In genomic region chr6:4399656-4400055, GRCh38 we compare ENCODE assay signal across 26 cellular contexts.
DNase-seq lines count a peak whose midpoint lies in the region; ATAC-seq, FAIRE-seq and TF ChIP-seq lines count a peak whose summit lies in the region.
"Had no signal": no experiment of that assay in that cellular context is flagged by ENCODE, and none has a peak within 500 bp of the region (broad histone marks: within the 10 kb centered on the region; RNA-seq: fewer than 3 reads in every experiment).

No MANE protein-coding gene starts in this region.

- H3K27ac ChIP-seq in heart left ventricle (peak overlapping the region in 1 of 12 donors; percentile 22), K562 (ENCODE audit: extremely low read depth, low read depth, low read length) (no peak overlapping the region), neuronal stem cell (replicated peaks; ENCODE audit: low read length) (no peak overlapping the region), skeletal muscle tissue (ENCODE audit: low read depth, low read length) (peak overlapping the region; percentile 36)
- H3K27ac ChIP-seq: 22Rv1; BLaER1 treated with 17β-estradiol and CSF1 and Interleukin-3, amounts not matched to agents 10 nM and 100 nM had no signal

- no peak overlapping the region for H2BK12ac ChIP-seq in neuronal stem cell (ENCODE audit: low read length)

- TF ChIP-seq EP300 in K562 (IDR thresholded peaks at IDR 0.05; ENCODE audit: low read length) = peak; percentile 16; the same call in 1 of the 2 replicates

- H3K79me1 ChIP-seq in neuronal stem cell (ENCODE audit: low read depth, low read length) = no peaks in the 10 kb centered on the region

- no peak overlapping the region for H2BK5ac ChIP-seq in neuronal stem cell (ENCODE audit: low read length)

- H4K8ac ChIP-seq in neuronal stem cell (ENCODE audit: low read depth, low read length) = no peak overlapping the region

- in situ Hi-C loops in K562 (cut with MboI) = no loop called here

- H2AK5ac ChIP-seq in neuronal stem cell (ENCODE audit: low read depth, low read length) = no peak overlapping the region

- no peak overlapping the region for H4K91ac ChIP-seq in neuronal stem cell (ENCODE audit: low read depth, low read length, poor library complexity)

- ATAC-seq in left ventricle myocardium superior = no peak
- no peak for ATAC-seq in heart left ventricle
- ATAC-seq in K562 = peak; percentile 38; the same call in 1 of the 3 replicates

- H2BK15ac ChIP-seq in neuronal stem cell (ENCODE audit: low read length) = no peak overlapping the region

- H2AFZ ChIP-seq in K562 (ENCODE audit: low read depth, low read length) (no peak overlapping the region), neuronal stem cell (ENCODE audit: low read length) (no peak overlapping the region)

- no peaks in the 10 kb centered on the region for H3K27me3 ChIP-seq in heart left ventricle
- peaks cover 14 to 45% of the 10 kb centered on the region in 2 experiments for H3K27me3 ChIP-seq in K562 (ENCODE audit: control insufficient read depth in 2 of 2, insufficient read depth in 2 of 2, low read length in 2 of 2)
- no peaks in the 10 kb centered on the region for H3K27me3 ChIP-seq in neuronal stem cell (ENCODE audit: control insufficient read depth in 3 of 3, insufficient read depth in 3 of 3, low read depth in 1 of 3, low read length in 3 of 3)
- H3K27me3 ChIP-seq in skeletal muscle tissue (ENCODE audit: control insufficient read depth in 3 of 3, insufficient read depth in 3 of 3, low read length in 3 of 3) = no peaks in the 10 kb centered on the region
- H3K27me3 ChIP-seq: BE2C; BLaER1 treated with 17β-estradiol and CSF1 and Interleukin-3, amounts not matched to agents 10 nM and 100 nM had no signal

- no peak for TF ChIP-seq RAD21 in K562 (CRISPR knock-in tag; conservative IDR thresholded peaks at IDR 0.05 in 1 of 2, IDR thresholded peaks at IDR 0.05 in 1 of 2)

- H3K4me1 ChIP-seq in heart left ventricle (peaks cover 6 to 56% (median 21%) of the 10 kb centered on the region in 12 donors), K562 (replicated peaks in 1 of 2; ENCODE audit: control insufficient read depth in 2 of 2, insufficient read depth in 2 of 2, low read length in 2 of 2) (peaks cover 3 to 4% of the 10 kb centered on the region in 2 experiments; a peak in 3 of 5 replicates), neuronal stem cell (ENCODE audit: control insufficient read depth in 2 of 2, insufficient read depth in 1 of 2, low read depth in 1 of 2, low read length in 2 of 2) (no peaks in the 10 kb centered on the region), skeletal muscle tissue (ENCODE audit: control insufficient read depth in 3 of 3, insufficient read depth in 3 of 3, low read length in 3 of 3) (peaks cover 38 to 45% (median 40%) of the 10 kb centered on the region in 3 donors)
- H3K4me1 ChIP-seq: BE2C had no signal

- CTCF ChIA-PET in K562 (lab: Yijun Ruan, JAX; ENCODE audit: low intra/inter-chr PET ratio) = no interaction called here

- H3K9ac ChIP-seq in K562 (ENCODE audit: insufficient read depth in 1 of 2, low read depth in 2 of 2, low read length in 2 of 2) (no peak overlapping the region), neuronal stem cell (ENCODE audit: low read depth, low read length, poor library complexity) (no peak overlapping the region), skeletal muscle tissue (ENCODE audit: low read depth in 1 of 3, low read length in 3 of 3) (no peak overlapping the region)
- H3K9ac ChIP-seq: BLaER1 treated with 17β-estradiol and CSF1 and Interleukin-3, amounts not matched to agents 10 nM and 100 nM had no signal

- H3K23ac ChIP-seq in neuronal stem cell (ENCODE audit: low read depth, low read length, poor library complexity) = no peak overlapping the region

- peak; percentile 22 for DNase-seq in left ventricle myocardium superior
- no peak for DNase-seq in heart left ventricle
- DNase-seq in K562 (ENCODE audit: extremely low read depth in 1 of 4, low spot score in 3 of 4) = no peak
- no peak for DNase-seq in neuronal stem cell (ENCODE audit: low spot score)
- DNase-seq in iPS-NIHi11 (ENCODE audit: low spot score) = no peak
- no peak for DNase-seq in GF-D8 (lab: John Stamatoyannopoulos, UW)
- no peak for DNase-seq in ecto neural progenitor cell (ENCODE audit: low spot score)
- DNase-seq: ACHN; AML-193; BE2C; CD4-positive, alpha-beta T cell; CD8-positive, alpha-beta memory T cell; DMS 273 treated with DMSO at 0.1 percent for 48 hours; DMS79; EL; GDM1; GOT3; H7; HCEC 1CT had no signal

- TF ChIP-seq CTCF in heart left ventricle (IDR thresholded peaks at IDR 0.05) (no peak), K562 (IDR thresholded peaks at IDR 0.05 in 2 of 3, conservative IDR thresholded peaks at IDR 0.05 in 1 of 3; ENCODE audit: insufficient read depth in 2 of 3, low read depth in 1 of 3, low read length in 3 of 3) (no peak)

- no peaks in the 10 kb centered on the region for H3K79me2 ChIP-seq in K562 (ENCODE audit: control insufficient read depth, insufficient read depth, low read length)

- H3K4me2 ChIP-seq in K562 (ENCODE audit: insufficient read depth, low read length) (no peak overlapping the region), neuronal stem cell (ENCODE audit: insufficient read depth, low read length, poor library complexity, severe bottlenecking) (no peak overlapping the region)
- H3K4me2 ChIP-seq: BLaER1 treated with 17β-estradiol and CSF1 and Interleukin-3, amounts not matched to agents 10 nM and 100 nM had no signal

- POLR2A ChIA-PET in K562 (lab: Yijun Ruan, JAX) = interaction anchor here (0.6 to 1.0 kb wide), 3 partner anchors 11 to 138 kb away, joined by 3 to 5 read pairs (median 4); no protein-coding TSS in a partner anchor

- intact Hi-C loops in left ventricle myocardium superior (cut with micrococcal nuclease) (no loop called here), heart left ventricle (cut with DNase I) (loop anchor here in 3 of 10 donors (5.0 to 10.0 kb wide), 3 partner anchors 42 to 52 kb away; no protein-coding TSS in a partner anchor), K562 (cut with micrococcal nuclease) (no loop called here)

- H3K4me3 ChIP-seq in heart left ventricle (no peak overlapping the region), K562 (no peak overlapping the region), neuronal stem cell (ENCODE audit: low read length in 2 of 2) (no peak overlapping the region), skeletal muscle tissue (ENCODE audit: low read length in 3 of 3) (no peak overlapping the region)
- H3K4me3 ChIP-seq: BLaER1 treated with 17β-estradiol and CSF1 and Interleukin-3, amounts not matched to agents 10 nM and 100 nM had no signal

- H3K18ac ChIP-seq in neuronal stem cell (ENCODE audit: low read length) = peak overlapping the region; percentile 39

- TF ChIP-seq POLR2A in heart left ventricle (IDR thresholded peaks at IDR 0.05) (no peak), K562 (conservative IDR thresholded peaks at IDR 0.05) (no peak)

- H2BK120ac ChIP-seq in neuronal stem cell (ENCODE audit: low read depth, low read length) = no peak overlapping the region

- WGBS in heart left ventricle, 4 donors = 60 to 77% (median 72%) methylated on average over 2 of the region's 2 CpGs
- 0% methylated on average over 2 of the region's 2 CpGs for WGBS in K562 (ENCODE audit: insufficient coverage, low coverage, missing lambda C conversion rate)
- no CpG with 5 or more reads among the region's 2 CpGs for WGBS in neuronal stem cell (ENCODE audit: extremely low coverage in 2 of 2, insufficient read length in 2 of 2, insufficient replicate concordance in 1 of 2), 2 donors

- no peak overlapping the region for H3K14ac ChIP-seq in neuronal stem cell (ENCODE audit: low read length)

- no TSS peak for BruUV-seq in K562 (replicated peaks; lab: Mats Ljungman, UMichigan)

- FAIRE-seq in K562 (lab: Jason Lieb, UNC) = no peak
- FAIRE-seq: A204.1, D721Med, GM12891, GM18507 had no signal

- H3K36me3 ChIP-seq in heart left ventricle (no peaks in the 10 kb centered on the region), K562 (ENCODE audit: control insufficient read depth, insufficient read depth, low read length) (no peaks in the 10 kb centered on the region), neuronal stem cell (replicated peaks in 1 of 2; ENCODE audit: control insufficient read depth in 2 of 2, insufficient read depth in 2 of 2, low read length in 2 of 2) (no peaks in the 10 kb centered on the region), skeletal muscle tissue (ENCODE audit: control insufficient read depth in 3 of 3, insufficient read depth in 3 of 3, low read length in 3 of 3) (no peaks in the 10 kb centered on the region)
- H3K36me3 ChIP-seq: BE2C; BLaER1 treated with 17β-estradiol and CSF1 and Interleukin-3, amounts not matched to agents 10 nM and 100 nM had no signal

- H3K4ac ChIP-seq in neuronal stem cell (ENCODE audit: low read length) = no peak overlapping the region

- no peaks in the 10 kb centered on the region for H4K20me1 ChIP-seq in K562 (replicated peaks; ENCODE audit: control insufficient read depth, insufficient read depth, low read length)
- H4K20me1 ChIP-seq: BLaER1 treated with 17β-estradiol and CSF1 and Interleukin-3, amounts not matched to agents 10 nM and 100 nM had no signal

- no peaks in the 10 kb centered on the region for H3K9me3 ChIP-seq in heart left ventricle
- H3K9me3 ChIP-seq in K562 (replicated peaks; ENCODE audit: control insufficient read depth, insufficient read depth, low read depth, low read length) = no peaks in the 10 kb centered on the region
- no peaks in the 10 kb centered on the region for H3K9me3 ChIP-seq in neuronal stem cell (replicated peaks in 1 of 2; ENCODE audit: control insufficient read depth in 2 of 2, insufficient read depth in 1 of 2, low read depth in 1 of 2, low read length in 2 of 2)
- H3K9me3 ChIP-seq in skeletal muscle tissue (ENCODE audit: control insufficient read depth in 3 of 3, low read length in 3 of 3) = no peaks in the 10 kb centered on the region
- H3K9me3 ChIP-seq: BE2C had no signal

- no peaks in the 10 kb centered on the region for H3K9me1 ChIP-seq in K562 (ENCODE audit: control insufficient read depth, insufficient read depth, low read length)

TF ChIP-seq in K562, 482 proteins besides CTCF, POLR2A, EP300 and RAD21 (continues in another document):
- TF ChIP-seq MIER1 (IDR thresholded peaks at IDR 0.05; ENCODE audit: low read depth) = no peak
- TF ChIP-seq CEBPB (tag; IDR thresholded peaks at IDR 0.05) = 0 out of 2 replicates have a peak, but pooled peaks have one; percentile 29
- TF ChIP-seq ZNF785 (CRISPR knock-in tag; IDR thresholded peaks at IDR 0.05) = no peak
- no peak for TF ChIP-seq NFE2 (IDR thresholded peaks at IDR 0.05; ENCODE audit: low read depth)
- TF ChIP-seq TCF3 (CRISPR knock-in tag; IDR thresholded peaks at IDR 0.05) = peak; percentile 71
- TF ChIP-seq TFAP4 (CRISPR knock-in tag; IDR thresholded peaks at IDR 0.05; ENCODE audit: borderline replicate concordance) = no peak
